ENCODE assay signal across 11 cellular contexts in the genomic region with DNA sequence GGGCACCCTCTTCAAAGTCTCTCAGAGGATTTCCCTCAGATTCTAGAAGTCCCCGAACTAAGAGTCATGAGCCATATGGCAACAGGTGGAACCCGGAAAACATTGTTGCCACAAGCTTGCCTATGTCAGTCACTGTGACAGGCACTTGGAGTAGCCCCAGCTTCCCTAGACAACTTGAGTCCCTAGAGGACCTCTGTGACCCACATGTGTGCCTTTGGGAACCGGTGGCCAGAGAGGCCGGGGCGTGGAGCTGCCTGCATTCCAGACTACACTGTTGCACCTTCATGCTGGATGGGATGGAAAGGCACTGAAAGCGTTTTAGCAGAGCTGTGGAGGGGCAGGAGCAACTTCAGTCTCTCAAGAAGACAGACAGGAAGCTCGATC.
"Had no signal": no experiment of that assay in that cellular context is flagged by ENCODE, and none has a peak within 500 bp of the region (broad histone marks: within the 10 kb centered on the region; RNA-seq: fewer than 3 reads in every experiment).

No MANE protein-coding gene starts in this region.

- ATAC-seq: activated naive CD8-positive, alpha-beta T cell treated with anti-CD3 and anti-CD28 coated beads, Interleukin-2, amount 50 U/mL, for 24 hours; left lobe of liver; T-helper 17 cell had no signal

- H3K27ac Mint-ChIP-seq: activated CD4-positive, alpha-beta T cell treated with anti-CD3 and anti-CD28 coated beads, Interleukin-2, amount 10 ng/mL, durations not matched to agents 7 days and 5 days; activated naive CD8-positive, alpha-beta T cell treated with anti-CD3 and anti-CD28 coated beads, Interleukin-2, amount 50 U/mL, for 24 hours; T-helper 17 cell had no signal

- H3K27me3 Mint-ChIP-seq: activated B cell treated with CpG ODN at 0.5 μM for 24 hours; activated CD4-positive, alpha-beta T cell treated with anti-CD3 and anti-CD28 coated beads, Interleukin-2, amount 10 ng/mL, durations not matched to agents 7 days and 5 days had no signal

- H3K27me3 ChIP-seq: uterus had no signal

- H3K4me3 Mint-ChIP-seq: activated B cell treated with CpG ODN at 0.5 μM for 24 hours; activated CD4-positive, alpha-beta T cell treated with anti-CD3 and anti-CD28 coated beads, Interleukin-2, amount 10 ng/mL, durations not matched to agents 7 days and 5 days; activated naive CD8-positive, alpha-beta T cell treated with anti-CD3 and anti-CD28 coated beads, Interleukin-2, amount 50 U/mL, for 24 hours; T-helper 17 cell had no signal

- DNase-seq: activated B cell treated with CpG ODN at 0.5 μM for 24 hours; activated CD4-positive, alpha-beta T cell treated with anti-CD3 and anti-CD28 coated beads, Interleukin-2, amount 10 ng/mL, durations not matched to agents 7 days and 5 days; activated CD8-positive, alpha-beta memory T cell treated with anti-CD3 and anti-CD28 coated beads for 24 hours; activated naive CD4-positive, alpha-beta T cell treated with Interleukin-2 at 50 U/mL for 16 hours; activated naive CD8-positive, alpha-beta T cell treated with anti-CD3 and anti-CD28 coated beads, Interleukin-2, amount 50 U/mL, for 24 hours; caudate nucleus; effector CD8-positive, alpha-beta T cell; T-helper 17 cell; uterus had no signal

- H3K27ac ChIP-seq: coronary artery, uterus had no signal

- H3K9me3 ChIP-seq: uterus had no signal

- H3K9me3 Mint-ChIP-seq: activated B cell treated with CpG ODN at 0.5 μM for 24 hours; activated CD4-positive, alpha-beta T cell treated with anti-CD3 and anti-CD28 coated beads, Interleukin-2, amount 10 ng/mL, durations not matched to agents 7 days and 5 days; activated naive CD8-positive, alpha-beta T cell treated with anti-CD3 and anti-CD28 coated beads, Interleukin-2, amount 50 U/mL, for 24 hours had no signal

- H3K4me1 ChIP-seq: uterus had no signal

- H3K36me3 ChIP-seq: uterus had no signal

- H3K4me3 ChIP-seq: coronary artery, uterus had no signal
